In the genomic region with DNA sequence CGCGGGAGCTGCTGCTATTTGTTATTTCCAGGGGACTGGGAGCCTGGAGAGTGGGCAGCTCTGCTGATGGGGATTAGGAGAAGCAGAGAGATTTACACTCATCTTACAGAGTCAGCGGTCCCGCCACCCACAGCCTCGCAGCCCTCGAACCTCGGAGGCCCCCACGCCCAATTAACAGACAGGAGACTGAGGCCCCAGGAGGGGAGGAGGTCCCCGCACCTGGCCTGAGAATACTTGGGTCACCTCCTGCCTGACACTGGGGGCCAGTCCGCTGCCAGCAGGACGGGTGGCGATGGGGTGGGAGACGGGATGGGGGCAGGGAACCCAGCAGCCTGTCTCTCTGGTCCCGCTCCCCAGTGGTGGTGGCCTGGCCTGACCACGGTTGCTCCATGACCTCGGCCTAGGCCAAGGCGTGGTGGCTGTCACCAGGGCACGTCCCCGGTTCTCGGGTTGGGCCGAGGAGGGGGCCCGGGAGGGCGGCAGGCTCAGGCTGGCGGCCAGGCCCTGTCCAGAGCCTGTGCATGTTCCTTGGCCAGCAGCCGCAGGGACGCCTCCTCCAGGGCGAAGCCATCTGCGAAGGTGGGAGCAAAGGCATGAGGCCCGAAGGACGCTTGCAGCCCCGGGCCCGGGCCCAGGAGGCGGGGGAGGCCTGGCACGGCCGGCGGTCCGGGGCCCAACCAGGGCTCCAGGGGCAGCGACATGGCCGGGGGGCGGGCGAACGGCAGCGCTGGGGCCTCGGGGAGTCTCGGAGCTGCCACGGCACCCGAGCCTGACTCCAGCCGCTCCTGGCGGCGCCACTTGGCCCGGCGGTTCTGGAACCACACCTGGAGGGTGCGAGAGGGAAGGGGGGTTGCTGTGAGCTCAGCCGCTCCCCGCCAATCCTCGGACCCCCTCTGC, we compare ENCODE assay signal across 2 cellular contexts.
A peak's percentile ranks its signal among the peaks of the same experiment; 100 is the strongest.
TF ChIP-seq lines count a peak whose summit lies in the region.

No MANE protein-coding gene starts in this region.

TF ChIP-seq in HEK293, 187 proteins besides CTCF, POLR2A, EP300 and RAD21:
- TF ChIP-seq ZFP3 (tag by site-specific recombination; IDR thresholded peaks at IDR 0.05; ENCODE audit: low read depth): no peak
- peak; percentile 31; the same call in 1 of the 2 replicates for TF ChIP-seq EGR2 (tag by site-specific recombination; IDR thresholded peaks at IDR 0.05; ENCODE audit: low read depth)
- TF ChIP-seq PRDM2 (tag by site-specific recombination; IDR thresholded peaks at IDR 0.05; ENCODE audit: borderline replicate concordance): no peak
- TF ChIP-seq ZNF292 (tag by site-specific recombination; IDR thresholded peaks at IDR 0.05; ENCODE audit: borderline replicate concordance, low read depth): no peak
- TF ChIP-seq ZXDB (tag by site-specific recombination; IDR thresholded peaks at IDR 0.05): no peak
TF ChIP-seq in HEK293: peak in this region for 1.

TF ChIP-seq in H1, 55 proteins besides CTCF, POLR2A, EP300 and RAD21:
- TF ChIP-seq SIN3A (conservative IDR thresholded peaks at IDR 0.05 in 1 of 2, IDR thresholded peaks at IDR 0.05 in 1 of 2; ENCODE audit: low read depth in 1 of 2, low read length in 2 of 2) (no peak), SAP30 (IDR thresholded peaks at IDR 0.05; ENCODE audit: insufficient read depth, insufficient replicate concordance, low read length) (no peak), SIRT6 (IDR thresholded peaks at IDR 0.05; ENCODE audit: low read length) (no peak), ASH2L (IDR thresholded peaks at IDR 0.05; ENCODE audit: low read length) (no peak)
